8 cellular contexts compared by ENCODE assay signal in the genomic region with DNA sequence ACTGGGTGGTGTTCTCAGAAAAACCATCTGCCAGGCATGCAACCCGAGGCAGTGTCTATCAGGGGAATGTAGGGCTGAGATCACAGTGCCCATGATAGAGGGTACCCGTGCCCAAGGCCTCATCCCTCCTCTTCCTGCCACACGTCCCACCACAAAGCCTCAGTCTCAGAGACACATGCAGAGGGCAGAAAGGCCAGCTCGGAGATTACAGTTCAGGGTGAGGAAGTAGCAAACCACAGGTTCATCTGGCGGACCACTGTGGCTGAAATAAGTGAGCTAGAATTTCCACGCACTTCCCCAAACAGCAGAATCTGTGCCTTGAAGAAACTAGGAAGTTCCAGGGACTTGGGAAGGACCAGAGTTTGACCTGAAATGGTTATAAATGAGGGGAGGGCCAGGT. TPM values are rescaled to one million over a fixed set of nuclear protein-coding genes. Genes with fewer than 3 reads are reported as not detected.
DNase-seq lines count a peak whose midpoint lies in the region; ATAC-seq, FAIRE-seq and TF ChIP-seq lines count a peak whose summit lies in the region.

No MANE protein-coding gene starts in this region.

- H2AK5ac ChIP-seq in mesendoderm (ENCODE audit: low read length) = no peak overlapping the region

- no peaks in the 10 kb centered on the region for H3K36me3 ChIP-seq in brain microvascular endothelial cell (replicated peaks)
- H3K36me3 ChIP-seq in mesendoderm (ENCODE audit: control insufficient read depth, insufficient read depth, low read length) = no peaks in the 10 kb centered on the region

- no peak overlapping the region for H3K4me2 ChIP-seq in mesendoderm (ENCODE audit: low read length)

- peak; percentile 94 for ATAC-seq in GM21619 (IDR thresholded peaks at IDR 0.05; ENCODE audit: unreplicated experiment)
- ATAC-seq in GM19455 (IDR thresholded peaks at IDR 0.05; ENCODE audit: unreplicated experiment) = no peak

- no peaks in the 10 kb centered on the region for H3K4me1 ChIP-seq in mesendoderm (ENCODE audit: control insufficient read depth, low read depth, low read length)

- TF ChIP-seq POLR2A in GM12891 (IDR thresholded peaks at IDR 0.05; ENCODE audit: low read depth, low read length) = no peak

- DNase-seq in GM12891 (ENCODE audit: insufficient read length, low spot score) (peak; percentile 30), MV-4-11 (lab: John Stamatoyannopoulos, UW) (peak; percentile 99), globus pallidus (ENCODE audit: low spot score) (peak; percentile 78), T-helper 9 cell (no peak), brain microvascular endothelial cell (no peak), mesendoderm (no peak)

- H2BK120ac ChIP-seq in mesendoderm (ENCODE audit: low read depth, low read length) = no peak overlapping the region

- H3K79me2 ChIP-seq in mesendoderm (ENCODE audit: control insufficient read depth, insufficient read depth, low read length) = no peaks in the 10 kb centered on the region

- H4K8ac ChIP-seq in mesendoderm (ENCODE audit: low read depth, low read length) = no peak overlapping the region

- H3K23ac ChIP-seq in mesendoderm (ENCODE audit: low read length) = no peak overlapping the region

- H3K27me3 ChIP-seq in brain microvascular endothelial cell (replicated peaks) = no peaks in the 10 kb centered on the region
- no peaks in the 10 kb centered on the region for H3K27me3 ChIP-seq in mesendoderm (ENCODE audit: insufficient read depth, low read length, poor library complexity)

- no peak overlapping the region for H3K18ac ChIP-seq in mesendoderm (ENCODE audit: low read length)

- no peak for TF ChIP-seq CTCF in brain microvascular endothelial cell (IDR thresholded peaks at IDR 0.05; ENCODE audit: low read depth, low read length, missing control alignments)

- H2BK15ac ChIP-seq in mesendoderm (replicated peaks; ENCODE audit: low read depth) = no peak overlapping the region

- H3K4me3 ChIP-seq in brain microvascular endothelial cell (ENCODE audit: low read depth, low read length) (no peak overlapping the region), mesendoderm (ENCODE audit: low read length) (no peak overlapping the region)

- no peak overlapping the region for H3K4ac ChIP-seq in mesendoderm (ENCODE audit: low read depth, low read length)

- no peak overlapping the region for H2BK5ac ChIP-seq in mesendoderm (ENCODE audit: low read length)

- H3K56ac ChIP-seq in mesendoderm (ENCODE audit: low read length) = no peak overlapping the region

- peak; percentile 94 for FAIRE-seq in GM12891 (lab: Jason Lieb, UNC)

- no peak overlapping the region for H4K5ac ChIP-seq in mesendoderm (ENCODE audit: low read length)

- H3K27ac ChIP-seq in brain microvascular endothelial cell = no peak overlapping the region
- no peak overlapping the region for H3K27ac ChIP-seq in mesendoderm (ENCODE audit: low read depth, low read length)

- no peaks in the 10 kb centered on the region for H3K79me1 ChIP-seq in mesendoderm (ENCODE audit: low read length)

- in situ Hi-C loops in brain microvascular endothelial cell (cut with HindIII; ENCODE audit: low pct_ligation_motif_present, low sequenced_read_pairs) = no loop called here

- WGBS in mesendoderm (ENCODE audit: extremely low coverage, insufficient coverage, low lambda C conversion rate) = no CpG with 5 or more reads among the region's 6 CpGs

- H3K9ac ChIP-seq in mesendoderm (ENCODE audit: low read length) = no peak overlapping the region

TF ChIP-seq in GM12891, 5 proteins besides CTCF, POLR2A, EP300 and RAD21:
- peak; percentile 93 for TF ChIP-seq SPI1 (IDR thresholded peaks at IDR 0.05; ENCODE audit: low read depth, low read length)
- no peak for TF ChIP-seq PAX5 (IDR thresholded peaks at IDR 0.05; ENCODE audit: insufficient read depth, low read length, severe bottlenecking)
- no peak for TF ChIP-seq POU2F2 (IDR thresholded peaks at IDR 0.05; ENCODE audit: low read depth, low read length)

RNA-seq across cellular contexts. Expression of a gene that starts 33.8 kb away (rescaled TPM):
- polyA plus RNA-seq in GM12891 (2012; ENCODE audit: low read depth, missing spikeins) = 11.9 TPM
- 20.3 TPM for polyA plus RNA-seq in mesendoderm (2013, experiment 1 of 2)
- 20.4 TPM for polyA plus RNA-seq in mesendoderm (2013, experiment 2 of 2)

Comparison
In these comparisons a context has a peak if more than half of its experiments do, and no peak if none do; other contexts are left out.
1. DNase-seq: peak in GM12891 (single experiment), MV-4-11 (single experiment) and globus pallidus (single experiment); none in T-helper 9 cell (single experiment), brain microvascular endothelial cell (single experiment) and mesendoderm (single experiment).